In genomic region chr7:138032186-138032585, GRCh38 we compare ENCODE assay signal across 17 cellular contexts. TPM values are rescaled to one million over a fixed set of nuclear protein-coding genes. Genes with fewer than 3 reads are reported as not detected.
DNase-seq lines count a peak whose midpoint lies in the region; ATAC-seq and TF ChIP-seq lines count a peak whose summit lies in the region.
"Had no signal": no experiment of that assay in that cellular context is flagged by ENCODE, and none has a peak within 500 bp of the region (broad histone marks: within the 10 kb centered on the region; RNA-seq: fewer than 3 reads in every experiment).

No MANE protein-coding gene starts in this region.

- peaks cover 4 to 6% of the 10 kb centered on the region in 2 donors for H3K27me3 Mint-ChIP-seq in CD4-positive, alpha-beta memory T cell

- H3K36me3 Mint-ChIP-seq in CD4-positive, alpha-beta memory T cell: peaks cover 3 to 4% of the 10 kb centered on the region in 2 donors

- TF ChIP-seq CTCF in right lobe of liver (IDR thresholded peaks at IDR 0.05) (no peak), spleen (IDR thresholded peaks at IDR 0.05 in 8 of 11, conservative IDR thresholded peaks at IDR 0.05 in 3 of 11) (no peak)

- H3K27me3 ChIP-seq in CD4-positive, alpha-beta memory T cell (ENCODE audit: insufficient read depth, low read length): no peaks in the 10 kb centered on the region
- H3K27me3 ChIP-seq in right lobe of liver (no peaks in the 10 kb centered on the region), spleen (replicated peaks in 1 of 7) (no peaks in the 10 kb centered on the region)
- H3K27me3 ChIP-seq: right atrium auricular region, tibial artery had no signal

- no peaks in the 10 kb centered on the region for H3K4me1 Mint-ChIP-seq in CD4-positive, alpha-beta memory T cell

- in situ Hi-C loops in Caki2 (cut with HindIII; ENCODE audit: low pct_unique_long_range_greater_than_20kb, low sequenced_read_pairs): no loop called here

- intact Hi-C loops in CD4-positive, alpha-beta memory T cell (cut with micrococcal nuclease): no loop called here
- intact Hi-C loops in right lobe of liver (cut with DNase I): no loop called here
- intact Hi-C loops in spleen (cut with DNase I; ENCODE audit: low total_unique reads): no loop called here

- no peaks in the 10 kb centered on the region for H3K4me1 ChIP-seq in CD4-positive, alpha-beta memory T cell (ENCODE audit: insufficient read depth, low read length)
- H3K4me1 ChIP-seq in right lobe of liver: peaks cover 0 to 2% (median 0%) of the 10 kb centered on the region in 4 donors
- peaks cover 0 to 23% (median 0%) of the 10 kb centered on the region in 6 donors for H3K4me1 ChIP-seq in spleen
- H3K4me1 ChIP-seq: right atrium auricular region, tibial artery had no signal

- no peak overlapping the region for H3K4me3 ChIP-seq in CD4-positive, alpha-beta memory T cell (ENCODE audit: low read length in 2 of 2)
- H3K4me3 ChIP-seq in right lobe of liver (no peak overlapping the region), spleen (no peak overlapping the region)
- H3K4me3 ChIP-seq: right atrium auricular region, tibial artery had no signal

- TF ChIP-seq POLR2A in right lobe of liver (IDR thresholded peaks at IDR 0.05): no peak
- no peak for TF ChIP-seq POLR2A in spleen (IDR thresholded peaks at IDR 0.05)

- POLR2A ChIA-PET in CD4-positive, alpha-beta memory T cell (lab: Charles Lee; ENCODE audit: partially characterized antibody): no interaction called here

- ATAC-seq in GM19467 (IDR thresholded peaks at IDR 0.05; ENCODE audit: unreplicated experiment): peak; percentile 71
- ATAC-seq in HG02852 (IDR thresholded peaks at IDR 0.05; ENCODE audit: unreplicated experiment): peak; percentile 76
- ATAC-seq in HG03558 (IDR thresholded peaks at IDR 0.05; ENCODE audit: extremely low read depth, unreplicated experiment): peak; percentile 79
- ATAC-seq in right lobe of liver: no peak
- ATAC-seq: esophagus mucosa had no signal

- CTCF ChIA-PET in CD4-positive, alpha-beta memory T cell (lab: Charles Lee; ENCODE audit: partially characterized antibody): no interaction called here

- H3K27ac Mint-ChIP-seq in CD4-positive, alpha-beta memory T cell: no peak overlapping the region
- H3K27ac Mint-ChIP-seq: T-helper 1 cell treated with Interleukin-12 subunit alpha and Interleukin-12 subunit beta and Interleukin-4 antibody, amounts not matched to agents 30 μg/mL and 1 μg/mL, for 36 hours had no signal

- H3K27ac ChIP-seq in CD4-positive, alpha-beta memory T cell (ENCODE audit: low read depth, low read length): no peak overlapping the region
- H3K27ac ChIP-seq in right lobe of liver (no peak overlapping the region), spleen (no peak overlapping the region)
- H3K27ac ChIP-seq: right atrium auricular region, tibial artery had no signal

- DNase-seq in Caki2 (ENCODE audit: low read depth): peak; percentile 42
- no peak for DNase-seq in D341Med (ENCODE audit: low spot score)
- DNase-seq in CD4-positive, alpha-beta memory T cell: no peak
- no peak for DNase-seq in right lobe of liver
- no peak for DNase-seq in spleen
- DNase-seq: activated CD4-positive, alpha-beta T cell treated with anti-CD3 and anti-CD28 coated beads, Interleukin-2, amount 50 U/mL, for 48 hours; activated naive CD4-positive, alpha-beta T cell; Calu3; central memory CD4-positive, alpha-beta T cell; tibial artery had no signal

- H3K4me3 Mint-ChIP-seq in CD4-positive, alpha-beta memory T cell: no peak overlapping the region
- H3K4me3 Mint-ChIP-seq: T-helper 1 cell treated with Interleukin-12 subunit alpha and Interleukin-12 subunit beta and Interleukin-4 antibody, amounts not matched to agents 30 μg/mL and 1 μg/mL, for 36 hours had no signal

- H3K36me3 ChIP-seq in CD4-positive, alpha-beta memory T cell (ENCODE audit: insufficient read depth, low read length): no peaks in the 10 kb centered on the region
- H3K36me3 ChIP-seq in right lobe of liver (no peaks in the 10 kb centered on the region), spleen (no peaks in the 10 kb centered on the region)
- H3K36me3 ChIP-seq: right atrium auricular region, tibial artery had no signal

- no peaks in the 10 kb centered on the region for H3K9me3 ChIP-seq in CD4-positive, alpha-beta memory T cell (ENCODE audit: control insufficient read depth in 1 of 2, low read length in 2 of 2)
- H3K9me3 ChIP-seq in right lobe of liver (no peaks in the 10 kb centered on the region), spleen (peaks cover 0 to 23% (median 7%) of the 10 kb centered on the region in 8 donors)
- H3K9me3 ChIP-seq: right atrium auricular region, tibial artery had no signal

- peaks cover 0 to 15% (median 7%) of the 10 kb centered on the region in 8 donors for H3K9me3 Mint-ChIP-seq in CD4-positive, alpha-beta memory T cell

RNA-seq across cellular contexts. Expression of gene CREB3L2, which starts 30.3 kb away (rescaled TPM):
- 3.5 and 7.5 TPM in 2 replicates for total RNA-seq in Caki2 (2014; rRNA removed; shearing (Covaris generic); ENCODE audit: low replicate concordance)
- 10 to 100 TPM; 39.3 to 41.3 TPM for total RNA-seq in CD4-positive, alpha-beta memory T cell
- polyA plus RNA-seq in CD4-positive, alpha-beta memory T cell: 10 to 100 TPM in 1 of 2 donors, 1 to 10 TPM in 1; 6.8 to 17.4 TPM
- total RNA-seq in right lobe of liver: 10 to 100 TPM; 11.5 to 29.9 (median 18.2) TPM
- 10 to 100 TPM; 29.3 to 68.4 (median 44.9) TPM for total RNA-seq in spleen
- polyA plus RNA-seq in spleen: 1 to 10 TPM; 3.5 to 6.1 (median 5.4) TPM

RNA-seq across cellular contexts. Expression of gene AKR1D1, which starts 44.1 kb away (rescaled TPM):
- total RNA-seq in Caki2 (2014; rRNA removed; shearing (Covaris generic); ENCODE audit: low replicate concordance): not detected in 2 replicates
- not detected for total RNA-seq in CD4-positive, alpha-beta memory T cell
- not detected for polyA plus RNA-seq in CD4-positive, alpha-beta memory T cell
- total RNA-seq in right lobe of liver (100 to 1,000 TPM in 2 of 6 experiments, 10 to 100 TPM in 4; 43.8 to 332 (median 93.6) TPM), spleen (under 1 TPM in 1 of 7 donors, not detected in 6; 0.39 TPM)
- not detected for polyA plus RNA-seq in spleen
- total RNA-seq: A172, Calu3, esophagus mucosa, right atrium auricular region had no signal

Comparison
In these comparisons a context has a peak if more than half of its experiments do, and no peak if none do; other contexts are left out.
1. ATAC-seq: peak in GM19467 (single experiment), HG02852 (single experiment) and HG03558 (single experiment); none in right lobe of liver (0 of 4).
2. RNA of gene AKR1D1, which starts 44.1 kb away (total RNA-seq): 43.8 to 332 TPM in right lobe of liver; not detected in Caki2, not detected in CD4-positive, alpha-beta memory T cell and 0.39 TPM in spleen; every median in the first group is over 10 times any median in the second.